In genomic region chr6:89970609-89971337, GRCh38 we compare ENCODE assay signal across 8 cellular contexts.
DNase-seq lines count a peak whose midpoint lies in the region; ATAC-seq and TF ChIP-seq lines count a peak whose summit lies in the region.

No MANE protein-coding gene starts in this region.

- peak; percentile 32 for DNase-seq in CD1c-positive myeloid dendritic cell (ENCODE audit: extremely low spot score)
- DNase-seq in HPDE6-E6E7 (ENCODE audit: extremely low spot score), result peak; percentile 54
- DNase-seq in NOMO-1 treated with dmso at 0.1 percent for 144 hours (lab: John Stamatoyannopoulos, UW; ENCODE audit: unreplicated experiment), result peak; percentile 19
- peak; percentile 8 for DNase-seq in central memory CD4-positive, alpha-beta T cell
- DNase-seq in left colon, result peak in 1 of 2 donors; percentile 15
- no peak for DNase-seq in upper lobe of right lung
- no peak for DNase-seq in effector CD4-positive, alpha-beta T cell

- no peak overlapping the region for H3K4me3 ChIP-seq in upper lobe of right lung

- no peak overlapping the region for H3K27ac ChIP-seq in upper lobe of right lung

- peak; percentile 58 for TF ChIP-seq CTCF in upper lobe of right lung (IDR thresholded peaks at IDR 0.05)

- H3K27me3 ChIP-seq in upper lobe of right lung, result no peaks in the 10 kb centered on the region

- no peaks in the 10 kb centered on the region for H3K36me3 ChIP-seq in upper lobe of right lung

- ATAC-seq in left colon (peak; percentile 84), upper lobe of right lung (peak; percentile 79), HG03442 (IDR thresholded peaks at IDR 0.05; ENCODE audit: unreplicated experiment) (no peak)

- intact Hi-C loops in left colon (cut with DNase I, micrococcal nuclease) (loop anchor here in 1 of 2 donors (10.0 kb wide), 1 partner anchor 424 kb away; no protein-coding TSS in a partner anchor), upper lobe of right lung (cut with DNase I) (loop anchor here (10.0 kb wide), 1 partner anchor 124 kb away; no protein-coding TSS in a partner anchor)

- H3K9me3 ChIP-seq in upper lobe of right lung, result no peaks in the 10 kb centered on the region

- H3K4me1 ChIP-seq in upper lobe of right lung, result peaks cover 6% of the 10 kb centered on the region

Comparison
In these comparisons a context has a peak if more than half of its experiments do, and no peak if none do; other contexts are left out.
1. DNase-seq: peak in CD1c-positive myeloid dendritic cell (single experiment), HPDE6-E6E7 (single experiment), NOMO-1 treated with dmso at 0.1 percent for 144 hours (single experiment) and central memory CD4-positive, alpha-beta T cell (single experiment); none in upper lobe of right lung (single experiment) and effector CD4-positive, alpha-beta T cell (single experiment).